1 cellular context compared by ENCODE assay signal in the genomic region with DNA sequence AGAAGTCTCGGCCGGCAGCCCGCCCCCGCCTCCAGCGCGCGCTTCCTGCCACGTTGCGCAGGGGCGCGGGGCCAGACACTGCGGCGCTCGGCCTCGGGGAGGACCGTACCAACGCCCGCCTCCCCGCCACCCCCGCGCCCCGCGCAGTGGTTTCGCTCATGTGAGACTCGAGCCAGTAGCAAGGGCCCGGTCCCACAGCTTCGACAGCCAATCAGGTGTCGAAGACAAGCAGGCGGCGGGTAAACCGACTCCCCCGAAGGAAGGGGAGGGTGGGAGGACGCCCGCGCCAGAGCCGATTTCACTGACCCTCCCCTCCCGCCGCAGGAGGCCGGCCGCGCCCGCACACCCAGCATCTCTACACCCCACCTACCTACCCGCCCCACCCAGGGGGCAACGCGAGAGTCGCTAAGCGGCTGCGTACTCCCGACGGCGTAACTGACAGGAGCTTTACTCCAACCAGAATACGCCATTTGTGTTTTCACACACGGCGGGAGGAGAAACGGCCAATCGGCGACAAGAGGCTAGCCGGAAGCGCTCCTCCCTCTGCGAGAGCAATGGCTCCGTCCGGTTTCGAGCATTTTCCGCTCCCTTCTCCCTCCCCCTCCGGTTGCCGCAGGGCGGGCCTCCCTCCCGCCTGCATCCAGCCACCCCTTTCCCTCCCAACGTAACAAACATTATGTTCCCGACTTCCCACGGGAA.
TF ChIP-seq lines count a peak whose summit lies in the region.

No MANE protein-coding gene starts in this region.

TF ChIP-seq in GM12878, 131 proteins besides CTCF, POLR2A, EP300 and RAD21 (continued from another document and continues in another):
- TF ChIP-seq ESRRA (IDR thresholded peaks at IDR 0.05; ENCODE audit: low read length) (0 out of 2 replicates have a peak, but pooled peaks have one; percentile 26), CREB1 (IDR thresholded peaks at IDR 0.05; ENCODE audit: low read depth) (peak; percentile 90), CBX5 (IDR thresholded peaks at IDR 0.05; ENCODE audit: low read depth) (0 out of 2 replicates have a peak, but pooled peaks have one; percentile 10), YBX1 (IDR thresholded peaks at IDR 0.05) (no peak), POLR2AphosphoS2 (IDR thresholded peaks at IDR 0.05; ENCODE audit: low read depth, low read length) (peak; percentile 84), BHLHE40 (IDR thresholded peaks at IDR 0.05; ENCODE audit: borderline replicate concordance in 1 of 2, low read depth in 2 of 2, low read length in 1 of 2) (peak; percentile 93 to 96), RB1 (IDR thresholded peaks at IDR 0.05; ENCODE audit: borderline replicate concordance) (peak; percentile 67; the same call in 1 of the 2 replicates), TCF7 (IDR thresholded peaks at IDR 0.05; ENCODE audit: borderline replicate concordance) (no peak), MEF2A (IDR thresholded peaks at IDR 0.05; ENCODE audit: insufficient read depth, low read depth, low read length) (no peak; the same call in 1 of the 2 replicates), PAX5 (IDR thresholded peaks at IDR 0.05; ENCODE audit: borderline replicate concordance, low read depth, low read length) (no peak), RFX5 (IDR thresholded peaks at IDR 0.05; ENCODE audit: low read depth, low read length) (peak; percentile 54; the same call in 1 of the 2 replicates), TAF1 (IDR thresholded peaks at IDR 0.05; ENCODE audit: borderline replicate concordance, low read depth, low read length) (no peak), RBBP5 (conservative IDR thresholded peaks at IDR 0.05) (no peak), KAT2A (conservative IDR thresholded peaks at IDR 0.05; ENCODE audit: control insufficient read depth, low read depth, low read length) (no peak), CREM (IDR thresholded peaks at IDR 0.05; ENCODE audit: low read depth) (peak; percentile 86), BCL3 (IDR thresholded peaks at IDR 0.05; ENCODE audit: borderline replicate concordance, insufficient read depth, low read depth, low read length, poor library complexity, severe bottlenecking) (peak; percentile 44), PML (IDR thresholded peaks at IDR 0.05; ENCODE audit: low read length) (no peak), CEBPB (IDR thresholded peaks at IDR 0.05; ENCODE audit: borderline replicate concordance in 1 of 2, low read depth in 2 of 2, low read length in 2 of 2) (no peak), ZNF384 (IDR thresholded peaks at IDR 0.05; ENCODE audit: borderline replicate concordance, low read depth, low read length) (no peak), BMI1 (IDR thresholded peaks at IDR 0.05; ENCODE audit: borderline replicate concordance) (0 out of 2 replicates have a peak, but pooled peaks have one; percentile 31), EED (IDR thresholded peaks at IDR 0.05; ENCODE audit: low read depth) (peak; percentile 74), IRF3 (IDR thresholded peaks at IDR 0.05) (peak; percentile 67), ZBED1 (IDR thresholded peaks at IDR 0.05; ENCODE audit: borderline replicate concordance) (no peak), NR2C1 (IDR thresholded peaks at IDR 0.05) (0 out of 2 replicates have a peak, but pooled peaks have one; percentile 16), CHD2 (IDR thresholded peaks at IDR 0.05; ENCODE audit: borderline replicate concordance, low read depth, low read length) (peak; percentile 97), ZSCAN29 (IDR thresholded peaks at IDR 0.05) (no peak), FOXM1 (IDR thresholded peaks at IDR 0.05; ENCODE audit: low read depth, low read length) (peak; percentile 71; the same call in 1 of the 2 replicates), IKZF1 (conservative IDR thresholded peaks at IDR 0.05) (peak; percentile 54), FOS (IDR thresholded peaks at IDR 0.05; ENCODE audit: borderline replicate concordance, extremely low read depth, insufficient read length) (peak; percentile 68), SREBF1 (IDR thresholded peaks at IDR 0.05; ENCODE audit: low read length) (peak; percentile 93), SUZ12 (IDR thresholded peaks at IDR 0.05; ENCODE audit: unreplicated experiment) (no peak), ZNF687 (IDR thresholded peaks at IDR 0.05) (peak; percentile 74), CBFB (IDR thresholded peaks at IDR 0.05; ENCODE audit: low read depth) (peak; percentile 74), WRNIP1 (IDR thresholded peaks at IDR 0.05; ENCODE audit: borderline replicate concordance, low read depth, low read length) (no peak), RAD51 (IDR thresholded peaks at IDR 0.05) (no peak), TCF3 (IDR thresholded peaks at IDR 0.05; ENCODE audit: borderline replicate concordance, insufficient read depth, low read depth, low read length) (no peak)
- TF ChIP-seq, protein P1, sequence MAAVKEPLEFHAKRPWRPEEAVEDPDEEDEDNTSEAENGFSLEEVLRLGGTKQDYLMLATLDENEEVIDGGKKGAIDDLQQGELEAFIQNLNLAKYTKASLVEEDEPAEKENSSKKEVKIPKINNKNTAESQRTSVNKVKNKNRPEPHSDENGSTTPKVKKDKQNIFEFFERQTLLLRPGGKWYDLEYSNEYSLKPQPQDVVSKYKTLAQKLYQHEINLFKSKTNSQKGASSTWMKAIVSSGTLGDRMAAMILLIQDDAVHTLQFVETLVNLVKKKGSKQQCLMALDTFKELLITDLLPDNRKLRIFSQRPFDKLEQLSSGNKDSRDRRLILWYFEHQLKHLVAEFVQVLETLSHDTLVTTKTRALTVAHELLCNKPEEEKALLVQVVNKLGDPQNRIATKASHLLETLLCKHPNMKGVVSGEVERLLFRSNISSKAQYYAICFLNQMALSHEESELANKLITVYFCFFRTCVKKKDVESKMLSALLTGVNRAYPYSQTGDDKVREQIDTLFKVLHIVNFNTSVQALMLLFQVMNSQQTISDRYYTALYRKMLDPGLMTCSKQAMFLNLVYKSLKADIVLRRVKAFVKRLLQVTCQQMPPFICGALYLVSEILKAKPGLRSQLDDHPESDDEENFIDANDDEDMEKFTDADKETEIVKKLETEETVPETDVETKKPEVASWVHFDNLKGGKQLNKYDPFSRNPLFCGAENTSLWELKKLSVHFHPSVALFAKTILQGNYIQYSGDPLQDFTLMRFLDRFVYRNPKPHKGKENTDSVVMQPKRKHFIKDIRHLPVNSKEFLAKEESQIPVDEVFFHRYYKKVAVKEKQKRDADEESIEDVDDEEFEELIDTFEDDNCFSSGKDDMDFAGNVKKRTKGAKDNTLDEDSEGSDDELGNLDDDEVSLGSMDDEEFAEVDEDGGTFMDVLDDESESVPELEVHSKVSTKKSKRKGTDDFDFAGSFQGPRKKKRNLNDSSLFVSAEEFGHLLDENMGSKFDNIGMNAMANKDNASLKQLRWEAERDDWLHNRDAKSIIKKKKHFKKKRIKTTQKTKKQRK (IDR thresholded peaks at IDR 0.05; ENCODE audit: low read depth, low read length), result peak; percentile 69
- TF ChIP-seq, protein P2, sequence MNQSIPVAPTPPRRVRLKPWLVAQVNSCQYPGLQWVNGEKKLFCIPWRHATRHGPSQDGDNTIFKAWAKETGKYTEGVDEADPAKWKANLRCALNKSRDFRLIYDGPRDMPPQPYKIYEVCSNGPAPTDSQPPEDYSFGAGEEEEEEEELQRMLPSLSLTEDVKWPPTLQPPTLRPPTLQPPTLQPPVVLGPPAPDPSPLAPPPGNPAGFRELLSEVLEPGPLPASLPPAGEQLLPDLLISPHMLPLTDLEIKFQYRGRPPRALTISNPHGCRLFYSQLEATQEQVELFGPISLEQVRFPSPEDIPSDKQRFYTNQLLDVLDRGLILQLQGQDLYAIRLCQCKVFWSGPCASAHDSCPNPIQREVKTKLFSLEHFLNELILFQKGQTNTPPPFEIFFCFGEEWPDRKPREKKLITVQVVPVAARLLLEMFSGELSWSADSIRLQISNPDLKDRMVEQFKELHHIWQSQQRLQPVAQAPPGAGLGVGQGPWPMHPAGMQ (IDR thresholded peaks at IDR 0.05; ENCODE audit: borderline replicate concordance), result peak; percentile 26; the same call in 1 of the 2 replicates
- TF ChIP-seq, protein P3, sequence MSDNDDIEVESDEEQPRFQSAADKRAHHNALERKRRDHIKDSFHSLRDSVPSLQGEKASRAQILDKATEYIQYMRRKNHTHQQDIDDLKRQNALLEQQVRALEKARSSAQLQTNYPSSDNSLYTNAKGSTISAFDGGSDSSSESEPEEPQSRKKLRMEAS (IDR thresholded peaks at IDR 0.05; ENCODE audit: low read depth, low read length), result peak; percentile 82; the same call in 1 of the 2 replicates
- TF ChIP-seq, protein P4, sequence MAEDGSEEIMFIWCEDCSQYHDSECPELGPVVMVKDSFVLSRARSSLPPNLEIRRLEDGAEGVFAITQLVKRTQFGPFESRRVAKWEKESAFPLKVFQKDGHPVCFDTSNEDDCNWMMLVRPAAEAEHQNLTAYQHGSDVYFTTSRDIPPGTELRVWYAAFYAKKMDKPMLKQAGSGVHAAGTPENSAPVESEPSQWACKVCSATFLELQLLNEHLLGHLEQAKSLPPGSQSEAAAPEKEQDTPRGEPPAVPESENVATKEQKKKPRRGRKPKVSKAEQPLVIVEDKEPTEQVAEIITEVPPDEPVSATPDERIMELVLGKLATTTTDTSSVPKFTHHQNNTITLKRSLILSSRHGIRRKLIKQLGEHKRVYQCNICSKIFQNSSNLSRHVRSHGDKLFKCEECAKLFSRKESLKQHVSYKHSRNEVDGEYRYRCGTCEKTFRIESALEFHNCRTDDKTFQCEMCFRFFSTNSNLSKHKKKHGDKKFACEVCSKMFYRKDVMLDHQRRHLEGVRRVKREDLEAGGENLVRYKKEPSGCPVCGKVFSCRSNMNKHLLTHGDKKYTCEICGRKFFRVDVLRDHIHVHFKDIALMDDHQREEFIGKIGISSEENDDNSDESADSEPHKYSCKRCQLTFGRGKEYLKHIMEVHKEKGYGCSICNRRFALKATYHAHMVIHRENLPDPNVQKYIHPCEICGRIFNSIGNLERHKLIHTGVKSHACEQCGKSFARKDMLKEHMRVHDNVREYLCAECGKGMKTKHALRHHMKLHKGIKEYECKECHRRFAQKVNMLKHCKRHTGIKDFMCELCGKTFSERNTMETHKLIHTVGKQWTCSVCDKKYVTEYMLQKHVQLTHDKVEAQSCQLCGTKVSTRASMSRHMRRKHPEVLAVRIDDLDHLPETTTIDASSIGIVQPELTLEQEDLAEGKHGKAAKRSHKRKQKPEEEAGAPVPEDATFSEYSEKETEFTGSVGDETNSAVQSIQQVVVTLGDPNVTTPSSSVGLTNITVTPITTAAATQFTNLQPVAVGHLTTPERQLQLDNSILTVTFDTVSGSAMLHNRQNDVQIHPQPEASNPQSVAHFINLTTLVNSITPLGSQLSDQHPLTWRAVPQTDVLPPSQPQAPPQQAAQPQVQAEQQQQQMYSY (CRISPR knock-in tag; IDR thresholded peaks at IDR 0.05), result no peak
- TF ChIP-seq, protein P5, sequence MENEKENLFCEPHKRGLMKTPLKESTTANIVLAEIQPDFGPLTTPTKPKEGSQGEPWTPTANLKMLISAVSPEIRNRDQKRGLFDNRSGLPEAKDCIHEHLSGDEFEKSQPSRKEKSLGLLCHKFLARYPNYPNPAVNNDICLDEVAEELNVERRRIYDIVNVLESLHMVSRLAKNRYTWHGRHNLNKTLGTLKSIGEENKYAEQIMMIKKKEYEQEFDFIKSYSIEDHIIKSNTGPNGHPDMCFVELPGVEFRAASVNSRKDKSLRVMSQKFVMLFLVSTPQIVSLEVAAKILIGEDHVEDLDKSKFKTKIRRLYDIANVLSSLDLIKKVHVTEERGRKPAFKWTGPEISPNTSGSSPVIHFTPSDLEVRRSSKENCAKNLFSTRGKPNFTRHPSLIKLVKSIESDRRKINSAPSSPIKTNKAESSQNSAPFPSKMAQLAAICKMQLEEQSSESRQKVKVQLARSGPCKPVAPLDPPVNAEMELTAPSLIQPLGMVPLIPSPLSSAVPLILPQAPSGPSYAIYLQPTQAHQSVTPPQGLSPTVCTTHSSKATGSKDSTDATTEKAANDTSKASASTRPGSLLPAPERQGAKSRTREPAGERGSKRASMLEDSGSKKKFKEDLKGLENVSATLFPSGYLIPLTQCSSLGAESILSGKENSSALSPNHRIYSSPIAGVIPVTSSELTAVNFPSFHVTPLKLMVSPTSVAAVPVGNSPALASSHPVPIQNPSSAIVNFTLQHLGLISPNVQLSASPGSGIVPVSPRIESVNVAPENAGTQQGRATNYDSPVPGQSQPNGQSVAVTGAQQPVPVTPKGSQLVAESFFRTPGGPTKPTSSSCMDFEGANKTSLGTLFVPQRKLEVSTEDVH (IDR thresholded peaks at IDR 0.05; ENCODE audit: low read depth, partially characterized antibody), result no peak
